17 cellular contexts compared by ENCODE assay signal in the genomic region with DNA sequence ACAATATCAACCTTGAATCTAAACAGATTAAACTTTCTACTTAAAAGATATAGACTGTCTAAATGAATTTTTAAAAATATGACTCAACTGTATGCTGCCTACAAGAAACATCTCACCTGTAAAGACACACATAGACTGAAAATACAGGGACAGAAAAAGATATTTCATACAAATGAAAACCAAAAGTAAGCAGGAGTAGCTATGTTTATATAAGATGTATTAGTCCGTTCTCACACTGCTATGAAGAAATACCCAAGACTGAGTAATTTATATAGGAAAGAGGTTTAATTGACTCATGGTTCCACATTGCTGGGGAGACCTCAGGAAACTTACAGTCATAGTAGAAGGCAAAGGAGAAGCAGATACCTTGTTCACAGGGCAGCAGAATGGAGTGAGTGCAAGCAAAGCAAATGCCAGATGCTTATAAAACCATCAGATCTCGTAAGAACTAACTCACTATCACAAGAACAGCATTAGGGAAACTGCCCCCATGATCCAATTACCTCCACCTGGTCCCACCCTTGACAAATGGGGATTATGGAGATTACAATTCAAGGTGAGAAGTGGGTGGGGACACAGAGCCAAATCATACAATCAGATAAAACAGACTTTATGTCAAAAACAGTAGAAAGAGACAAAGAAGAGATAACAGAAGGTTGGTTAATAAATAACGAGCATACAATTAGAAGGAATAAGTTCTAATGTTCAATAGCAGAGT.
"Had no signal": no experiment of that assay in that cellular context is flagged by ENCODE, and none has a peak within 500 bp of the region (broad histone marks: within the 10 kb centered on the region; RNA-seq: fewer than 3 reads in every experiment).

No MANE protein-coding gene starts in this region.

- H3K4me1 Mint-ChIP-seq: central memory CD8-positive, alpha-beta T cell; immature natural killer cell had no signal

- ATAC-seq: left lobe of liver; lower lobe of right lung; naive thymus-derived CD4-positive, alpha-beta T cell; sciatic nerve; stimulated activated naive B cell treated with anti-CD40 and anti-IgM and Interleukin-4, amounts not matched to agents 10 μg/mL and 1 μg/mL and 100 μg/mL, for 72 hours had no signal

- H3K27ac Mint-ChIP-seq: activated T-helper 2 cell treated with anti-CD3 and anti-CD28 coated beads, Interferon-gamma antibody, Interleukin-2, Interleukin-4, amounts not matched to agents 10 μg/mL and 5 μg/mL and 100 μg/mL, durations not matched to agents 14 hours and 24 hours and 36 hours; immature natural killer cell; stimulated activated naive B cell treated with anti-CD40 and anti-IgM and Interleukin-4, amounts not matched to agents 10 μg/mL and 1 μg/mL and 100 μg/mL, for 72 hours had no signal

- DNase-seq: activated CD4-positive, alpha-beta T cell treated with anti-CD3 and anti-CD28 coated beads for 4 hours; activated CD8-positive, alpha-beta memory T cell treated with anti-CD3 and anti-CD28 coated beads, Interleukin-2, amount 50 U/mL, for 48 hours; activated naive CD4-positive, alpha-beta T cell treated with Interleukin-2 at 50 U/mL for 16 hours; amniotic stem cell; effector memory CD4-positive, alpha-beta T cell; glutamatergic neuron; immature natural killer cell; lower lobe of right lung; naive thymus-derived CD4-positive, alpha-beta T cell; small intestine; stimulated activated naive B cell treated with anti-CD40 and anti-IgM and Interleukin-4, amounts not matched to agents 10 μg/mL and 1 μg/mL and 100 μg/mL, for 72 hours; T-helper 9 cell; upper lobe of left lung had no signal

- H3K4me3 Mint-ChIP-seq: central memory CD8-positive, alpha-beta T cell; immature natural killer cell; naive thymus-derived CD4-positive, alpha-beta T cell; stimulated activated naive B cell treated with anti-CD40 and anti-IgM and Interleukin-4, amounts not matched to agents 10 μg/mL and 1 μg/mL and 100 μg/mL, for 72 hours had no signal

- H3K27me3 Mint-ChIP-seq: central memory CD8-positive, alpha-beta T cell; naive thymus-derived CD4-positive, alpha-beta T cell; stimulated activated naive B cell treated with anti-CD40 and anti-IgM and Interleukin-4, amounts not matched to agents 10 μg/mL and 1 μg/mL and 100 μg/mL, for 72 hours had no signal
